17 cellular contexts compared by ENCODE assay signal in the genomic region with DNA sequence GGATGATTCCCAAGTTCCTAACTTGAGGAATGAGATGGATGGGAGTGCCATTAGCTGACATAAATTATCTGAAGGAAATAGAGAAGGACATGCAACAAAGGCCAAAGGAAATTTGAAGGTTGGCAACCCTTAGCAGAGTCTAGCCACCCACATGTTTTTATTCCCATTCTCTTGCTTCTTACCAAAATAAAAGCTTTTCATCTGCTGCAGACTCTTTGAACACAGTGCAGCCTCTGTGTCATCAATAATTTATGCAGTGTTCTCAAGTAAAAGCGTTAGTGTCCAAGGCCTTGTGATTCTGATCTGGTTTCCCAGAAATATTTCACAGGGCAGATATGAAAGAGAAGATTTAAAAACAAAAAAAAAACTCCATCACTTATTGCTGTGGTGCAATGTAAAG.
A peak's percentile ranks its signal among the peaks of the same experiment; 100 is the strongest.
DNase-seq lines count a peak whose midpoint lies in the region; TF ChIP-seq lines count a peak whose summit lies in the region.
"Had no signal": no experiment of that assay in that cellular context is flagged by ENCODE, and none has a peak within 500 bp of the region (broad histone marks: within the 10 kb centered on the region; RNA-seq: fewer than 3 reads in every experiment).

No MANE protein-coding gene starts in this region.

- H3K4me3 Mint-ChIP-seq in osteocyte (ENCODE audit: unreplicated experiment), result no peak overlapping the region
- H3K4me3 Mint-ChIP-seq: GM23338, IgD-negative memory B cell had no signal

- H3K4me3 ChIP-seq in dorsolateral prefrontal cortex (no peak overlapping the region), smooth muscle cell (no peak overlapping the region), SJCRH30 (no peak overlapping the region)
- H3K4me3 ChIP-seq: GM12878, GM23338 had no signal

- H3F3A ChIP-seq in smooth muscle cell (ENCODE audit: low read depth), result no peaks in the 10 kb centered on the region

- no peaks in the 10 kb centered on the region for H3K27me3 Mint-ChIP-seq in osteocyte (ENCODE audit: unreplicated experiment)

- WGBS in smooth muscle cell (ENCODE audit: low lambda C conversion rate), result 86% methylated on average over 1 of the region's 1 CpG

- peaks cover 62% of the 10 kb centered on the region for H3K4me1 Mint-ChIP-seq in osteocyte (ENCODE audit: unreplicated experiment)

- no peaks in the 10 kb centered on the region for H3K27me3 ChIP-seq in dorsolateral prefrontal cortex
- no peaks in the 10 kb centered on the region for H3K27me3 ChIP-seq in smooth muscle cell (ENCODE audit: low read depth)
- no peaks in the 10 kb centered on the region for H3K27me3 ChIP-seq in SJCRH30

- H3K9me3 Mint-ChIP-seq in osteocyte (ENCODE audit: unreplicated experiment), result no peaks in the 10 kb centered on the region
- H3K9me3 Mint-ChIP-seq: IgD-negative memory B cell had no signal

- no peak overlapping the region for H2AFZ ChIP-seq in smooth muscle cell (ENCODE audit: low read depth)
- H2AFZ ChIP-seq: GM23338 had no signal

- peak overlapping the region in 42 of 59 donors; percentile 5 to 73 (median 46) for H3K27ac ChIP-seq in dorsolateral prefrontal cortex
- H3K27ac ChIP-seq in smooth muscle cell (ENCODE audit: low read depth), result no peak overlapping the region
- no peak overlapping the region for H3K27ac ChIP-seq in SJCRH30
- H3K27ac ChIP-seq: C4-2B had no signal

- peaks cover 41% of the 10 kb centered on the region for H4K20me1 ChIP-seq in smooth muscle cell (ENCODE audit: low read depth)

- no peaks in the 10 kb centered on the region for H3K9me3 ChIP-seq in smooth muscle cell (replicated peaks; ENCODE audit: low read depth)
- H3K9me3 ChIP-seq in SJCRH30 (replicated peaks), result no peaks in the 10 kb centered on the region

- peak overlapping the region; percentile 90 for H3K27ac Mint-ChIP-seq in osteocyte (ENCODE audit: unreplicated experiment)
- H3K27ac Mint-ChIP-seq: GM23338, IgD-negative memory B cell had no signal

- no peak overlapping the region for H3K4me2 ChIP-seq in smooth muscle cell
- H3K4me2 ChIP-seq: GM23338 had no signal

- H3K36me3 ChIP-seq in smooth muscle cell (ENCODE audit: low read depth) (no peaks in the 10 kb centered on the region), SJCRH30 (no peaks in the 10 kb centered on the region)

- peaks cover 52% of the 10 kb centered on the region for H3K79me2 ChIP-seq in smooth muscle cell (ENCODE audit: low read depth)

- intact Hi-C loops in dorsolateral prefrontal cortex (cut with DNase I), result no loop called here

- DNase-seq in COLO829 (ENCODE audit: low spot score) (peak; percentile 91), dorsolateral prefrontal cortex (no peak), left kidney (ENCODE audit: low read depth, low spot score) (peak; percentile 15), osteocyte (ENCODE audit: extremely low spot score, unreplicated experiment) (no peak), NCI-H1048 (lab: John Stamatoyannopoulos, UW) (no peak), GM20000 (ENCODE audit: low spot score) (no peak), smooth muscle cell (lab: John Stamatoyannopoulos, UW; ENCODE audit: unreplicated experiment) (no peak), SJCRH30 (no peak)
- DNase-seq: Calu3, DMS79, NCI-H1436 treated with DMSO at 0.1 percent for 48 hours, NCI-H2081 treated with DMSO at 0.1 percent for 48 hours, NCI-H345 had no signal

- TF ChIP-seq CTCF in dorsolateral prefrontal cortex (IDR thresholded peaks at IDR 0.05 in 54 of 56, conservative IDR thresholded peaks at IDR 0.05 in 2 of 56; ENCODE audit: low read depth in 1 of 56, partially characterized antibody in 56 of 56) (peak in 2 of 56 donors; percentile 10 to 13), osteocyte (IDR thresholded peaks at IDR 0.05) (no peak), GM20000 (IDR thresholded peaks at IDR 0.05; ENCODE audit: extremely low read depth, missing control alignments) (no peak), smooth muscle cell (IDR thresholded peaks at IDR 0.05; ENCODE audit: borderline replicate concordance, insufficient read depth, poor library complexity, severe bottlenecking) (no peak)

- no peaks in the 10 kb centered on the region for H3K4me1 ChIP-seq in smooth muscle cell (ENCODE audit: low read depth)
- H3K4me1 ChIP-seq in SJCRH30, result no peaks in the 10 kb centered on the region

- H3K36me3 Mint-ChIP-seq in osteocyte (ENCODE audit: unreplicated experiment), result peaks cover 11% of the 10 kb centered on the region

- H3K9ac ChIP-seq in smooth muscle cell (ENCODE audit: low read depth), result no peak overlapping the region

Comparison
In these comparisons a context has a peak if more than half of its experiments do, and no peak if none do; other contexts are left out.
1. DNase-seq: peak in COLO829 (single experiment) and left kidney (single experiment); none in dorsolateral prefrontal cortex (0 of 10), osteocyte (single experiment), NCI-H1048 (single experiment), GM20000 (single experiment), smooth muscle cell (single experiment) and SJCRH30 (0 of 2).
2. H3K27ac ChIP-seq: peak in dorsolateral prefrontal cortex (42 of 59); none in smooth muscle cell (single experiment) and SJCRH30 (single experiment).